Comparison of ENCODE assay signal across 10 cellular contexts in the genomic region with DNA sequence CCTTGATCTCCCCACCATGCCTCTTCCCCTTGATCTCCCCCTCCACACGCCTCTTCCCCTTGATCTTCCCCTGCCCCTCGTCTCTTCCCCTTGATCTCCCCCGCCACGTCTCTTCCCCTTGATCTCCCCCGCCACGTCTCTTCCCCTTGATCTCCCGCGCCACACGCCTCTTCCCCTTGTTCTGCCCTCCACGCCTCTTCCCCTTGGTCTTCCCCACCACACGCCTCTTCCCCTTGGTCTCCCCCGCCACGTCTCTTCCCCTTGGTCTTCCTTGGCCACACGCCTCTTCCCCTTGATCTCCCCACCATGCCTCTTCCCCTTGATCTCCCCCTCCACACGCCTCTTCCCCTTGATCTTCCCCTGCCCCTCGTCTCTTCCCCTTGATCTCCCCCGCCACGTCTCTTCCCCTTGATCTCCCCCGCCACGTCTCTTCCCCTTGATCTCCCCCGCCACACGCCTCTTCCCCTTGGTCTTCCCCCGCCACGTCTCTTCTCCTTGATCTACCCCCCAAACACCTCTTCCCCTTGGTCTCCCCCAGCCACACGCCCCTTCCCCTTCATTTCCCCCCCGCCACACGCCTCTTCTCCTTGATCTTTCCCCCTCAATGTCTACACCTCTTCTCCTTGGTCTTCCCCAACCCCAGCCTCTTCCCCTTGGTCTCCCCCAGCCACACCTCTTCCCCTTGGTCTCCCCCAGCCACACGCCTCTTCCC. TPM values are rescaled to one million over a fixed set of nuclear protein-coding genes. Genes with fewer than 3 reads are reported as not detected.
"Had no signal": no experiment of that assay in that cellular context is flagged by ENCODE, and none has a peak within 500 bp of the region (broad histone marks: within the 10 kb centered on the region; RNA-seq: fewer than 3 reads in every experiment).

No MANE protein-coding gene starts in this region.

RNA-seq across cellular contexts. Expression of gene ENTPD8, which starts 10.3 kb away (rescaled TPM):
- total RNA-seq: activated CD4-positive, alpha-beta T cell treated with anti-CD3 and anti-CD28 coated beads for 36 hours; activated T-helper 2 cell treated with anti-CD3 and anti-CD28 coated beads, Interferon-gamma antibody, Interleukin-2, Interleukin-4, amounts not matched to agents 10 μg/mL and 5 μg/mL and 100 μg/mL, durations not matched to agents 14 hours and 24 hours and 36 hours; ascending aorta; esophagus squamous epithelium; heart right ventricle; mononuclear cell; SK-MEL-5; subcutaneous adipose tissue; thoracic aorta had no signal
- polyA plus RNA-seq: neural cell had no signal
